ENCODE assay signal across 18 cellular contexts in genomic region chr5:134086215-134086942, GRCh38. TPM values are rescaled to one million over a fixed set of nuclear protein-coding genes. Genes with fewer than 3 reads are reported as not detected.
DNase-seq lines count a peak whose midpoint lies in the region; ATAC-seq lines count a peak whose summit lies in the region.
"Had no signal": no experiment of that assay in that cellular context is flagged by ENCODE, and none has a peak within 500 bp of the region (broad histone marks: within the 10 kb centered on the region; RNA-seq: fewer than 3 reads in every experiment).

No MANE protein-coding gene starts in this region.

- DNase-seq in activated T-cell treated with anti-CD3 and anti-CD28 coated beads, Interleukin-2, amount 50 U/mL, for 1 hour, result peak; percentile 23
- DNase-seq in activated T-cell treated with anti-CD3 and anti-CD28 coated beads for 4 hours (no peak), posterior vena cava (ENCODE audit: low spot score) (peak; percentile 1), immature natural killer cell (no peak), MG63 (no peak)
- DNase-seq in Jurkat, Clone E6-1 (ENCODE audit: low read depth, low spot score), result peak; percentile 51
- DNase-seq: H7, hypothalamus, kidney glomerular epithelial cell, NCI-H1092, NCI-H2029 treated with DMSO at 0.1 percent for 48 hours, SIG-M5 had no signal

- ATAC-seq in GM19023 (IDR thresholded peaks at IDR 0.05; ENCODE audit: unreplicated experiment), result no peak
- ATAC-seq: natural killer cell treated with Interleukin-12 subunit alpha and Interleukin-12 subunit beta and Interleukin-15 and Interleukin-18, amount 100 ng/mL, for 72 hours had no signal

- no peaks in the 10 kb centered on the region for H3K27me3 ChIP-seq in MG63

- H3K27me3 Mint-ChIP-seq in activated naive CD8-positive, alpha-beta T cell, result no peaks in the 10 kb centered on the region
- H3K27me3 Mint-ChIP-seq in immature natural killer cell (ENCODE audit: low read depth in 3 of 3), result peaks cover 0 to 4% (median 4%) of the 10 kb centered on the region in 3 donors

- peaks cover 87% of the 10 kb centered on the region for H3K4me1 Mint-ChIP-seq in activated naive CD8-positive, alpha-beta T cell (ENCODE audit: low read depth)
- peaks cover 13 to 28% of the 10 kb centered on the region in 2 donors for H3K4me1 Mint-ChIP-seq in immature natural killer cell

- H3K36me3 Mint-ChIP-seq in activated naive CD8-positive, alpha-beta T cell, result no peaks in the 10 kb centered on the region
- no peaks in the 10 kb centered on the region for H3K36me3 Mint-ChIP-seq in immature natural killer cell
- H3K36me3 Mint-ChIP-seq: memory B cell; natural killer cell treated with Interleukin-12 subunit alpha and Interleukin-12 subunit beta and Interleukin-15 and Interleukin-18, amount 100 ng/mL, for 72 hours had no signal

- H3K36me3 ChIP-seq in MG63, result no peaks in the 10 kb centered on the region

- peak overlapping the region; percentile 78 for H3K4me3 Mint-ChIP-seq in activated naive CD8-positive, alpha-beta T cell
- peak overlapping the region in 1 of 5 donors; percentile 15 for H3K4me3 Mint-ChIP-seq in immature natural killer cell
- H3K4me3 Mint-ChIP-seq: memory B cell; natural killer cell treated with Interleukin-12 subunit alpha and Interleukin-12 subunit beta and Interleukin-15 and Interleukin-18, amount 100 ng/mL, for 72 hours had no signal

- intact Hi-C loops in posterior vena cava (cut with DNase I), result no loop called here

- no peaks in the 10 kb centered on the region for H3K9me3 Mint-ChIP-seq in activated naive CD8-positive, alpha-beta T cell (ENCODE audit: low read depth)
- H3K9me3 Mint-ChIP-seq in immature natural killer cell, result no peaks in the 10 kb centered on the region
- H3K9me3 Mint-ChIP-seq: memory B cell; natural killer cell treated with Interleukin-12 subunit alpha and Interleukin-12 subunit beta and Interleukin-15 and Interleukin-18, amount 100 ng/mL, for 72 hours had no signal

- no peaks in the 10 kb centered on the region for H3K9me3 ChIP-seq in MG63

- H3K4me3 ChIP-seq in Jurkat, Clone E6-1 (ENCODE audit: low read length), result peak overlapping the region; percentile 27
- H3K4me3 ChIP-seq in MG63, result no peak overlapping the region
- H3K4me3 ChIP-seq: skin epidermis had no signal

- H3K27ac Mint-ChIP-seq in activated naive CD8-positive, alpha-beta T cell, result peak overlapping the region; percentile 96
- peak overlapping the region in 2 of 6 donors; percentile 28 to 37 for H3K27ac Mint-ChIP-seq in immature natural killer cell
- H3K27ac Mint-ChIP-seq: memory B cell; natural killer cell treated with Interleukin-12 subunit alpha and Interleukin-12 subunit beta and Interleukin-15 and Interleukin-18, amount 100 ng/mL, for 72 hours; progenitor cell of endocrine pancreas had no signal

RNA-seq across cellular contexts. Expression of gene TCF7, which starts 28.1 kb away (rescaled TPM):
- polyA plus RNA-seq in Jurkat, Clone E6-1 (2012; ENCODE audit: insufficient read depth, insufficient read length), result 266 TPM
- 1 to 10 TPM; 1.0 to 1.6 TPM for total RNA-seq in posterior vena cava
- 10 to 100 TPM; 14.9 to 50.9 (median 38.2) TPM for polyA plus RNA-seq in immature natural killer cell
- 8.9 and 12.0 TPM in 2 replicates for total RNA-seq in MG63 (2014; rRNA removed; shearing (Covaris generic); ENCODE audit: low replicate concordance)

Comparison
In these comparisons a context has a peak if more than half of its experiments do, and no peak if none do; other contexts are left out.
1. DNase-seq: peak in activated T-cell treated with anti-CD3 and anti-CD28 coated beads, Interleukin-2, amount 50 U/mL, for 1 hour (single experiment), Jurkat, Clone E6-1 (single experiment) and posterior vena cava (single experiment); none in activated T-cell treated with anti-CD3 and anti-CD28 coated beads for 4 hours (single experiment), immature natural killer cell (0 of 3) and MG63 (single experiment).